Comparison of ENCODE assay signal across 1 cellular context in genomic region chrX:136468391-136469103, GRCh38.
TF ChIP-seq lines count a peak whose summit lies in the region.

No MANE protein-coding gene starts in this region.

TF ChIP-seq in A549, 52 proteins besides CTCF, POLR2A, EP300 and RAD21 (continued from another document):
- TF ChIP-seq FOSL2 (IDR thresholded peaks at IDR 0.05) (no peak), FOSL2 (CRISPR knock-in tag; IDR thresholded peaks at IDR 0.05) (no peak), USF2 (IDR thresholded peaks at IDR 0.05) (no peak), E2F6 (IDR thresholded peaks at IDR 0.05; ENCODE audit: borderline replicate concordance, low read depth) (no peak), HOXA7 (CRISPR knock-in tag; IDR thresholded peaks at IDR 0.05) (no peak), FOXS1 (CRISPR knock-in tag; IDR thresholded peaks at IDR 0.05) (no peak), HES2 (IDR thresholded peaks at IDR 0.05) (no peak), ZFP36 (IDR thresholded peaks at IDR 0.05; ENCODE audit: borderline replicate concordance, partially characterized antibody) (no peak), RCOR1 (IDR thresholded peaks at IDR 0.05; ENCODE audit: low read depth, low read length) (no peak), JUNB (IDR thresholded peaks at IDR 0.05) (no peak), REST (IDR thresholded peaks at IDR 0.05) (no peak), HOXB13 (CRISPR knock-in tag; IDR thresholded peaks at IDR 0.05; ENCODE audit: low read depth) (no peak), EHF (CRISPR knock-in tag; IDR thresholded peaks at IDR 0.05) (no peak), PBX3 (IDR thresholded peaks at IDR 0.05) (no peak), PHF8 (IDR thresholded peaks at IDR 0.05; ENCODE audit: borderline replicate concordance, low read depth) (no peak), TP53 (CRISPR knock-in tag; IDR thresholded peaks at IDR 0.05) (no peak)
TF ChIP-seq in A549: peak in this region for 0.
